Comparison of ENCODE assay signal across 24 cellular contexts in genomic region chr4:13441506-13441905, GRCh38.
"Had no signal": no experiment of that assay in that cellular context is flagged by ENCODE, and none has a peak within 500 bp of the region (broad histone marks: within the 10 kb centered on the region; RNA-seq: fewer than 3 reads in every experiment).

No MANE protein-coding gene starts in this region.

- FAIRE-seq: endothelial cell of umbilical vein had no signal

- H3K27me3 Mint-ChIP-seq: natural killer cell treated with Interleukin-12 subunit alpha and Interleukin-12 subunit beta and Interleukin-15 and Interleukin-18, amount 100 ng/mL, for 72 hours; stimulated activated naive B cell treated with anti-CD40 and anti-IgM and Interleukin-4, amounts not matched to agents 10 μg/mL and 1 μg/mL and 100 μg/mL, for 72 hours had no signal

- H3K27me3 ChIP-seq: foreskin keratinocyte, heart right ventricle, left lung, spleen, stomach, transverse colon had no signal

- H3K27ac Mint-ChIP-seq: endodermal cell; natural killer cell treated with Interleukin-12 subunit alpha and Interleukin-12 subunit beta and Interleukin-15 and Interleukin-18, amount 100 ng/mL, for 72 hours; stimulated activated naive B cell treated with anti-CD40 and anti-IgM and Interleukin-4, amounts not matched to agents 10 μg/mL and 1 μg/mL and 100 μg/mL, for 72 hours had no signal

- H3K27ac ChIP-seq: coronary artery, foreskin keratinocyte, heart right ventricle, left lung, lower lobe of right lung, psoas muscle, spleen, stomach, thoracic aorta, transverse colon had no signal

- H3K9me3 Mint-ChIP-seq: natural killer cell treated with Interleukin-12 subunit alpha and Interleukin-12 subunit beta and Interleukin-15 and Interleukin-18, amount 100 ng/mL, for 72 hours had no signal

- H3K9me3 ChIP-seq: thoracic aorta had no signal

- H3K4me3 Mint-ChIP-seq: endodermal cell; natural killer cell treated with Interleukin-12 subunit alpha and Interleukin-12 subunit beta and Interleukin-15 and Interleukin-18, amount 100 ng/mL, for 72 hours; stimulated activated naive B cell treated with anti-CD40 and anti-IgM and Interleukin-4, amounts not matched to agents 10 μg/mL and 1 μg/mL and 100 μg/mL, for 72 hours had no signal

- H3K4me1 ChIP-seq: foreskin keratinocyte, left lung, lower lobe of right lung, psoas muscle, spleen, stomach, transverse colon had no signal

- DNase-seq: effector CD4-positive, alpha-beta T cell; endodermal cell; erythroblast; foreskin keratinocyte; heart right ventricle; hypothalamus; kidney glomerular epithelial cell; left lung; lower lobe of right lung; mesenchymal stem cell; midbrain; psoas muscle; spleen; stimulated activated CD4-positive, alpha-beta T cell treated with anti-CD3 and anti-CD28 coated beads, Interleukin-15, amount 100 ng/mL, for 24 hours; stimulated activated CD4-positive, alpha-beta T cell treated with anti-CD3 and anti-CD28 coated beads, Interleukin-1b, Interleukin-23, amount 100 ng/mL, for 48 hours; stimulated activated CD4-positive, alpha-beta T cell treated with anti-CD3 and anti-CD28 coated beads, Interleukin-4, amount 100 ng/mL, for 24 hours; stimulated activated naive B cell treated with anti-CD40 and anti-IgM and Interleukin-4, amounts not matched to agents 10 μg/mL and 1 μg/mL and 100 μg/mL, for 72 hours; stomach; substantia nigra; transverse colon had no signal
